Comparison of ENCODE assay signal across 1 cellular context in the genomic region with DNA sequence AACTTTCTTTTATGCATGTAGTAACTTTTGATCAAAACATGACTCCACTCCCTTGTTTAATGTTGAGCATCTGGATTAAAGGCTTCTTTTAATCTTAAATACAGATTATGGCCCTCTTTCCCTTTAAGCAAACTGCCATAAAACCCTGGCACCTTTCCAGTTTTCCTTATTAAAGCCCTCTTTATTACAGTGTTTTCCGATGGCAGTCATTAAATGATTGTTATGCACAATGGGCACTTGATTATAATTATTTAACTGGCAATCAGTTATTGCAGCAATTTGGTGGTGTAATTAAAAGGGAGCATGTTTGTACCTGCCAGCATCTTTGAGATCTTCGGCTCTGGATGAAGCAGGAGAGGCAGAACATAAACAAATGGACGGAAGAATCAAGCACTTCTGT.
TF ChIP-seq lines count a peak whose summit lies in the region.

No MANE protein-coding gene starts in this region.

TF ChIP-seq in HEK293, 187 proteins besides CTCF, POLR2A, EP300 and RAD21 (continued from another document and continues in another):
- no peak; the same call in 1 of the 2 replicates for TF ChIP-seq TRIM28 (IDR thresholded peaks at IDR 0.05; ENCODE audit: borderline replicate concordance, low read length)
- TF ChIP-seq ZBTB11 (tag by site-specific recombination; conservative IDR thresholded peaks at IDR 0.05; ENCODE audit: low read depth) = no peak
- TF ChIP-seq ZBTB21 (tag by site-specific recombination; IDR thresholded peaks at IDR 0.05) = no peak
- TF ChIP-seq, protein P1, sequence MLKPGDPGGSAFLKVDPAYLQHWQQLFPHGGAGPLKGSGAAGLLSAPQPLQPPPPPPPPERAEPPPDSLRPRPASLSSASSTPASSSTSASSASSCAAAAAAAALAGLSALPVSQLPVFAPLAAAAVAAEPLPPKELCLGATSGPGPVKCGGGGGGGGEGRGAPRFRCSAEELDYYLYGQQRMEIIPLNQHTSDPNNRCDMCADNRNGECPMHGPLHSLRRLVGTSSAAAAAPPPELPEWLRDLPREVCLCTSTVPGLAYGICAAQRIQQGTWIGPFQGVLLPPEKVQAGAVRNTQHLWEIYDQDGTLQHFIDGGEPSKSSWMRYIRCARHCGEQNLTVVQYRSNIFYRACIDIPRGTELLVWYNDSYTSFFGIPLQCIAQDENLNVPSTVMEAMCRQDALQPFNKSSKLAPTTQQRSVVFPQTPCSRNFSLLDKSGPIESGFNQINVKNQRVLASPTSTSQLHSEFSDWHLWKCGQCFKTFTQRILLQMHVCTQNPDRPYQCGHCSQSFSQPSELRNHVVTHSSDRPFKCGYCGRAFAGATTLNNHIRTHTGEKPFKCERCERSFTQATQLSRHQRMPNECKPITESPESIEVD (tag by site-specific recombination; IDR thresholded peaks at IDR 0.05) = peak; percentile 90
- TF ChIP-seq ZNF624 (tag by site-specific recombination; IDR thresholded peaks at IDR 0.05) = no peak
- TF ChIP-seq ZNF560 (tag by site-specific recombination; IDR thresholded peaks at IDR 0.05; ENCODE audit: borderline replicate concordance) = no peak
- TF ChIP-seq ZNF623 (tag by site-specific recombination; IDR thresholded peaks at IDR 0.05) = peak; percentile 20; the same call in 1 of the 2 replicates
- TF ChIP-seq REST (tag by site-specific recombination; IDR thresholded peaks at IDR 0.05) = no peak
- no peak for TF ChIP-seq ZNF626 (tag by site-specific recombination; IDR thresholded peaks at IDR 0.05)
- TF ChIP-seq ZBTB7A (tag by site-specific recombination; IDR thresholded peaks at IDR 0.05; ENCODE audit: low read depth) = no peak
- no peak for TF ChIP-seq ZNF658 (tag by site-specific recombination; IDR thresholded peaks at IDR 0.05)
- no peak for TF ChIP-seq ZNF10 (tag by site-specific recombination; IDR thresholded peaks at IDR 0.05)
- peak; percentile 37; the same call in 1 of the 2 replicates for TF ChIP-seq ZNF558 (tag by site-specific recombination; IDR thresholded peaks at IDR 0.05)
- TF ChIP-seq ZNF426 (tag by site-specific recombination; IDR thresholded peaks at IDR 0.05) = no peak
- no peak for TF ChIP-seq ZNF292 (tag by site-specific recombination; IDR thresholded peaks at IDR 0.05; ENCODE audit: borderline replicate concordance, low read depth)
- no peak for TF ChIP-seq ZNF530 (tag by site-specific recombination; IDR thresholded peaks at IDR 0.05; ENCODE audit: low read depth)
- TF ChIP-seq PRDM4 (tag by site-specific recombination; IDR thresholded peaks at IDR 0.05) = peak; percentile 91
- no peak for TF ChIP-seq MYNN (tag by site-specific recombination; IDR thresholded peaks at IDR 0.05; ENCODE audit: borderline replicate concordance)
- no peak for TF ChIP-seq SP2 (tag by site-specific recombination; IDR thresholded peaks at IDR 0.05)
- TF ChIP-seq ZNF174 (tag by site-specific recombination; IDR thresholded peaks at IDR 0.05) = no peak
- TF ChIP-seq, protein P2, sequence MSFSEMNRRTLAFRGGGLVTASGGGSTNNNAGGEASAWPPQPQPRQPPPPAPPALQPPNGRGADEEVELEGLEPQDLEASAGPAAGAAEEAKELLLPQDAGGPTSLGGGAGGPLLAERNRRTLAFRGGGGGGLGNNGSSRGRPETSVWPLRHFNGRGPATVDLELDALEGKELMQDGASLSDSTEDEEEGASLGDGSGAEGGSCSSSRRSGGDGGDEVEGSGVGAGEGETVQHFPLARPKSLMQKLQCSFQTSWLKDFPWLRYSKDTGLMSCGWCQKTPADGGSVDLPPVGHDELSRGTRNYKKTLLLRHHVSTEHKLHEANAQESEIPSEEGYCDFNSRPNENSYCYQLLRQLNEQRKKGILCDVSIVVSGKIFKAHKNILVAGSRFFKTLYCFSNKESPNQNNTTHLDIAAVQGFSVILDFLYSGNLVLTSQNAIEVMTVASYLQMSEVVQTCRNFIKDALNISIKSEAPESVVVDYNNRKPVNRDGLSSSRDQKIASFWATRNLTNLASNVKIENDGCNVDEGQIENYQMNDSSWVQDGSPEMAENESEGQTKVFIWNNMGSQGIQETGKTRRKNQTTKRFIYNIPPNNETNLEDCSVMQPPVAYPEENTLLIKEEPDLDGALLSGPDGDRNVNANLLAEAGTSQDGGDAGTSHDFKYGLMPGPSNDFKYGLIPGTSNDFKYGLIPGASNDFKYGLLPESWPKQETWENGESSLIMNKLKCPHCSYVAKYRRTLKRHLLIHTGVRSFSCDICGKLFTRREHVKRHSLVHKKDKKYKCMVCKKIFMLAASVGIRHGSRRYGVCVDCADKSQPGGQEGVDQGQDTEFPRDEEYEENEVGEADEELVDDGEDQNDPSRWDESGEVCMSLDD (tag by site-specific recombination; IDR thresholded peaks at IDR 0.05) = no peak
- TF ChIP-seq, protein P3, sequence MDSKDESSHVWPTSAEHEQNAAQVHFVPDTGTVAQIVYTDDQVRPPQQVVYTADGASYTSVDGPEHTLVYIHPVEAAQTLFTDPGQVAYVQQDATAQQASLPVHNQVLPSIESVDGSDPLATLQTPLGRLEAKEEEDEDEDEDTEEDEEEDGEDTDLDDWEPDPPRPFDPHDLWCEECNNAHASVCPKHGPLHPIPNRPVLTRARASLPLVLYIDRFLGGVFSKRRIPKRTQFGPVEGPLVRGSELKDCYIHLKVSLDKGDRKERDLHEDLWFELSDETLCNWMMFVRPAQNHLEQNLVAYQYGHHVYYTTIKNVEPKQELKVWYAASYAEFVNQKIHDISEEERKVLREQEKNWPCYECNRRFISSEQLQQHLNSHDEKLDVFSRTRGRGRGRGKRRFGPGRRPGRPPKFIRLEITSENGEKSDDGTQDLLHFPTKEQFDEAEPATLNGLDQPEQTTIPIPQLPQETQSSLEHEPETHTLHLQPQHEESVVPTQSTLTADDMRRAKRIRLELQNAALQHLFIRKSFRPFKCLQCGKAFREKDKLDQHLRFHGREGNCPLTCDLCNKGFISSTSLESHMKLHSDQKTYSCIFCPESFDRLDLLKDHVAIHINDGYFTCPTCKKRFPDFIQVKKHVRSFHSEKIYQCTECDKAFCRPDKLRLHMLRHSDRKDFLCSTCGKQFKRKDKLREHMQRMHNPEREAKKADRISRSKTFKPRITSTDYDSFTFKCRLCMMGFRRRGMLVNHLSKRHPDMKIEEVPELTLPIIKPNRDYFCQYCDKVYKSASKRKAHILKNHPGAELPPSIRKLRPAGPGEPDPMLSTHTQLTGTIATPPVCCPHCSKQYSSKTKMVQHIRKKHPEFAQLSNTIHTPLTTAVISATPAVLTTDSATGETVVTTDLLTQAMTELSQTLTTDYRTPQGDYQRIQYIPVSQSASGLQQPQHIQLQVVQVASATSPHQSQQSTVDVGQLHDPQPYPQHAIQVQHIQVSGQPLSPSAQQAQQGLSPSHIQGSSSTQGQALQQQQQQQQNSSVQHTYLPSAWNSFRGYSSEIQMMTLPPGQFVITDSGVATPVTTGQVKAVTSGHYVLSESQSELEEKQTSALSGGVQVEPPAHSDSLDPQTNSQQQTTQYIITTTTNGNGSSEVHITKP (tag by site-specific recombination; IDR thresholded peaks at IDR 0.05) = no peak
- no peak for TF ChIP-seq SCRT2 (tag by site-specific recombination; IDR thresholded peaks at IDR 0.05)
- TF ChIP-seq ZNF16 (tag by site-specific recombination; IDR thresholded peaks at IDR 0.05; ENCODE audit: low read depth) = no peak
- no peak for TF ChIP-seq ZNF529 (tag by site-specific recombination; IDR thresholded peaks at IDR 0.05; ENCODE audit: insufficient replicate concordance)
- peak; percentile 61; the same call in 1 of the 2 replicates for TF ChIP-seq BCL6B (tag by site-specific recombination; IDR thresholded peaks at IDR 0.05)
- TF ChIP-seq ATF2 (tag by site-specific recombination; IDR thresholded peaks at IDR 0.05; ENCODE audit: low read depth) = no peak
- no peak for TF ChIP-seq ZNF184 (tag by site-specific recombination; IDR thresholded peaks at IDR 0.05)
- peak; percentile 34; the same call in 1 of the 2 replicates for TF ChIP-seq ZNF600 (tag by site-specific recombination; IDR thresholded peaks at IDR 0.05)
- TF ChIP-seq ZNF521 (tag by site-specific recombination; IDR thresholded peaks at IDR 0.05) = no peak
- peak; percentile 85 for TF ChIP-seq ZEB2 (tag by site-specific recombination; IDR thresholded peaks at IDR 0.05)
- TF ChIP-seq GLI2 (tag by site-specific recombination; IDR thresholded peaks at IDR 0.05; ENCODE audit: borderline replicate concordance, low read depth) = no peak; the same call in 1 of the 2 replicates
- no peak for TF ChIP-seq ZNF239 (tag by site-specific recombination; IDR thresholded peaks at IDR 0.05)
- no peak for TF ChIP-seq ZNF24 (tag by site-specific recombination; IDR thresholded peaks at IDR 0.05)
- TF ChIP-seq ZNF621 (tag by site-specific recombination; IDR thresholded peaks at IDR 0.05) = no peak
- TF ChIP-seq ZNF37A (tag by site-specific recombination; IDR thresholded peaks at IDR 0.05) = no peak
- no peak for TF ChIP-seq PRDM1 (tag by site-specific recombination; IDR thresholded peaks at IDR 0.05)
